In genomic region chr12:124480469-124481256, GRCh38 we compare ENCODE assay signal across 9 cellular contexts.
DNase-seq lines count a peak whose midpoint lies in the region; ATAC-seq, FAIRE-seq and TF ChIP-seq lines count a peak whose summit lies in the region.
"Had no signal": no experiment of that assay in that cellular context is flagged by ENCODE, and none has a peak within 500 bp of the region (broad histone marks: within the 10 kb centered on the region; RNA-seq: fewer than 3 reads in every experiment).

No MANE protein-coding gene starts in this region.

- peaks cover 19 to 37% of the 10 kb centered on the region in 2 experiments for H3K36me3 ChIP-seq in keratinocyte (ENCODE audit: control insufficient read depth in 2 of 2, extremely low read depth in 1 of 2, insufficient read depth in 2 of 2, low read length in 2 of 2)
- peaks cover 35 to 41% of the 10 kb centered on the region in 2 donors for H3K36me3 ChIP-seq in stomach smooth muscle (ENCODE audit: control insufficient read depth in 2 of 2, insufficient read depth in 2 of 2, low read length in 2 of 2)

- peaks cover 8% of the 10 kb centered on the region for H3K4me1 ChIP-seq in keratinocyte (ENCODE audit: control insufficient read depth, extremely low read depth, insufficient read depth, low read length)
- H3K4me1 ChIP-seq in stomach smooth muscle (ENCODE audit: control insufficient read depth, insufficient read depth, low read length): peaks cover 27% of the 10 kb centered on the region

- DNase-seq in activated CD4-positive, alpha-beta T cell treated with anti-CD3 and anti-CD28 coated beads, Interleukin-2, amount 10 ng/mL, durations not matched to agents 24 days and 14 days: peak; percentile 89
- DNase-seq in activated CD4-positive, alpha-beta T cell treated with anti-CD3 and anti-CD28 coated beads for 1 hour: no peak
- DNase-seq in NCI-H1694 (lab: John Stamatoyannopoulos, UW) (peak; percentile 61), keratinocyte (ENCODE audit: low read depth, low spot score) (peak; percentile 26), islet precursor cell (no peak)
- DNase-seq in activated naive CD8-positive, alpha-beta T cell treated with anti-CD3 and anti-CD28 coated beads for 36 hours: peak; percentile 68

- H3K4me1 Mint-ChIP-seq in activated CD4-positive, alpha-beta T cell treated with anti-CD3 and anti-CD28 coated beads, Interleukin-2, amount 10 ng/mL, durations not matched to agents 24 days and 14 days: peaks cover 35% of the 10 kb centered on the region
- peaks cover 25% of the 10 kb centered on the region for H3K4me1 Mint-ChIP-seq in activated naive CD8-positive, alpha-beta T cell treated with anti-CD3 and anti-CD28 coated beads for 36 hours

- intact Hi-C loops in activated CD4-positive, alpha-beta T cell treated with anti-CD3 and anti-CD28 coated beads, Interleukin-2, amount 10 ng/mL, durations not matched to agents 24 days and 14 days (cut with micrococcal nuclease): loop anchor here (1.0 kb wide), 1 partner anchor 14 kb away; no protein-coding TSS in a partner anchor

- peak in 1 of 3 experiments; percentile 42 for TF ChIP-seq CTCF in keratinocyte (optimal IDR thresholded peaks at IDR 0.05 in 1 of 3, IDR thresholded peaks at IDR 0.05 in 1 of 3, conservative IDR thresholded peaks at IDR 0.05 in 1 of 3; ENCODE audit: extremely low read depth in 1 of 3, insufficient read depth in 2 of 3, low read length in 3 of 3)

- H3K4me3 ChIP-seq in keratinocyte (ENCODE audit: control insufficient read depth in 2 of 3, extremely low read depth in 1 of 3, insufficient read depth in 2 of 3, low read depth in 1 of 3, low read length in 3 of 3): no peak overlapping the region
- no peak overlapping the region for H3K4me3 ChIP-seq in stomach smooth muscle (ENCODE audit: low read length in 2 of 2)

- no peaks in the 10 kb centered on the region for H3K27me3 ChIP-seq in keratinocyte (ENCODE audit: control insufficient read depth, extremely low read depth, insufficient read depth, low read length)
- H3K27me3 ChIP-seq in stomach smooth muscle (ENCODE audit: control insufficient read depth in 1 of 2, insufficient read depth in 2 of 2, low read length in 2 of 2): no peaks in the 10 kb centered on the region

- H3K9me3 ChIP-seq in keratinocyte (ENCODE audit: control insufficient read depth, low read depth, low read length) (no peaks in the 10 kb centered on the region), stomach smooth muscle (ENCODE audit: control insufficient read depth in 2 of 2, low read length in 2 of 2) (no peaks in the 10 kb centered on the region)

- no peaks in the 10 kb centered on the region for H3K27me3 Mint-ChIP-seq in activated CD4-positive, alpha-beta T cell treated with anti-CD3 and anti-CD28 coated beads, Interleukin-2, amount 10 ng/mL, durations not matched to agents 24 days and 14 days
- no peaks in the 10 kb centered on the region for H3K27me3 Mint-ChIP-seq in activated naive CD8-positive, alpha-beta T cell treated with anti-CD3 and anti-CD28 coated beads for 36 hours
- H3K27me3 Mint-ChIP-seq: CD4-positive, CD25-positive, alpha-beta regulatory T cell had no signal

- peaks cover 17% of the 10 kb centered on the region for H3K79me2 ChIP-seq in keratinocyte (ENCODE audit: control insufficient read depth, insufficient read depth, low read length)

- peaks cover 50% of the 10 kb centered on the region for H3K36me3 Mint-ChIP-seq in activated CD4-positive, alpha-beta T cell treated with anti-CD3 and anti-CD28 coated beads, Interleukin-2, amount 10 ng/mL, durations not matched to agents 24 days and 14 days (ENCODE audit: low read depth)
- peaks cover 62% of the 10 kb centered on the region for H3K36me3 Mint-ChIP-seq in activated naive CD8-positive, alpha-beta T cell treated with anti-CD3 and anti-CD28 coated beads for 36 hours

- H3K9ac ChIP-seq in keratinocyte (ENCODE audit: control insufficient read depth, extremely low read depth, insufficient read depth, low read length) (no peak overlapping the region), stomach smooth muscle (ENCODE audit: low read length in 2 of 2) (no peak overlapping the region)

- H3K4me2 ChIP-seq in keratinocyte (ENCODE audit: control insufficient read depth, extremely low read depth, insufficient read depth, low read depth, low read length): peak overlapping the region; percentile 16

- H2AFZ ChIP-seq in keratinocyte (ENCODE audit: control insufficient read depth, low read length): no peak overlapping the region

- peaks cover 21% of the 10 kb centered on the region for H4K20me1 ChIP-seq in keratinocyte (ENCODE audit: control insufficient read depth, extremely low read depth, insufficient read depth, low read length)

- no peak overlapping the region for H3K27ac ChIP-seq in keratinocyte (ENCODE audit: control insufficient read depth, insufficient read depth, low read length)
- H3K27ac ChIP-seq in stomach smooth muscle (ENCODE audit: low read length): peak overlapping the region; percentile 24

- no peaks in the 10 kb centered on the region for H3K9me3 Mint-ChIP-seq in activated CD4-positive, alpha-beta T cell treated with anti-CD3 and anti-CD28 coated beads, Interleukin-2, amount 10 ng/mL, durations not matched to agents 24 days and 14 days
- peaks cover 2% of the 10 kb centered on the region for H3K9me3 Mint-ChIP-seq in activated naive CD8-positive, alpha-beta T cell treated with anti-CD3 and anti-CD28 coated beads for 36 hours
- H3K9me3 Mint-ChIP-seq: CD4-positive, CD25-positive, alpha-beta regulatory T cell had no signal

- H3K9me1 ChIP-seq in keratinocyte (ENCODE audit: control insufficient read depth, extremely low read depth, insufficient read depth, low read length): no peaks in the 10 kb centered on the region

- dilution Hi-C loops in keratinocyte (cut with MboI; ENCODE audit: extremely low pct_ligation_motif_present, low sequenced_read_pairs): no loop called here

- FAIRE-seq in keratinocyte (lab: Jason Lieb, UNC): peak; percentile 44

- no peak overlapping the region for H3K4me3 Mint-ChIP-seq in activated CD4-positive, alpha-beta T cell treated with anti-CD3 and anti-CD28 coated beads, Interleukin-2, amount 10 ng/mL, durations not matched to agents 24 days and 14 days
- H3K4me3 Mint-ChIP-seq in activated naive CD8-positive, alpha-beta T cell treated with anti-CD3 and anti-CD28 coated beads for 36 hours: no peak overlapping the region

- H3K27ac Mint-ChIP-seq in activated CD4-positive, alpha-beta T cell treated with anti-CD3 and anti-CD28 coated beads, Interleukin-2, amount 10 ng/mL, durations not matched to agents 24 days and 14 days: no peak overlapping the region
- no peak overlapping the region for H3K27ac Mint-ChIP-seq in activated naive CD8-positive, alpha-beta T cell treated with anti-CD3 and anti-CD28 coated beads for 36 hours

- peak; percentile 68 for ATAC-seq in HG02623 (IDR thresholded peaks at IDR 0.05; ENCODE audit: unreplicated experiment)

Comparison
In these comparisons a context has a peak if more than half of its experiments do, and no peak if none do; other contexts are left out.
1. DNase-seq: peak in activated CD4-positive, alpha-beta T cell treated with anti-CD3 and anti-CD28 coated beads, Interleukin-2, amount 10 ng/mL, durations not matched to agents 24 days and 14 days (single experiment), NCI-H1694 (single experiment), activated naive CD8-positive, alpha-beta T cell treated with anti-CD3 and anti-CD28 coated beads for 36 hours (single experiment) and keratinocyte (single experiment); none in activated CD4-positive, alpha-beta T cell treated with anti-CD3 and anti-CD28 coated beads for 1 hour (single experiment) and islet precursor cell (single experiment).